1 cellular context compared by ENCODE assay signal in the genomic region with DNA sequence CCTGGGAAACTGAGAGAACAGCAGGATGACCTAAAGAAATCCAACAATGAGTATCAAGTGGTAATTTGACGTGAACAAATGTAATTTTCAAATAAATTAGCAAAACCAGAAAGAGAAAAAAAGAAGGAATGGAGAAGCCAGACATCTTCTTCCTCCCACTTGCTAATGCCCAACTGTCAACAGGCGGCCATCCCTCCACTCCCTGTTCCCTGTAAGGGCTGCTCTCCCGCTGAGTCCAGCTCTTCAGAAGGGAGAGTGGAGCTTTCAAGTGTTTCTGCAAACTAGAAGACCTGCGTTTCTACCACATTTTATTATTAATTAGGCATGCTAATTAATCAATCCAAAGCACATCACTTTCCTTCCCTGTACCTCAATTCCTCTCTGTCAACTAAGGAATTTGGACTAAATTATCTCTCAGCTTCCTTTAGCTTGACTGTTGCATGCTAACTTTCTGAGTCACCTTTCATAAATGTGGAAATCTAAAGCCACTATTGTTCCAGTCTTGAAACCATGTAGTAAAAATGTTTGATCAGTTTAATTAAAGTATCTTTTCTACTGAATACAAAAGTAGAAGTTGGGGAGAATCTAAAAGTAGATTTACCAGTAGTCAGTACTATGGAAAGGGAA.
TF ChIP-seq lines count a peak whose summit lies in the region.

No MANE protein-coding gene starts in this region.

TF ChIP-seq in SK-N-SH, 30 proteins besides CTCF, POLR2A, EP300 and RAD21 (continued from another document):
- TF ChIP-seq, protein P1, sequence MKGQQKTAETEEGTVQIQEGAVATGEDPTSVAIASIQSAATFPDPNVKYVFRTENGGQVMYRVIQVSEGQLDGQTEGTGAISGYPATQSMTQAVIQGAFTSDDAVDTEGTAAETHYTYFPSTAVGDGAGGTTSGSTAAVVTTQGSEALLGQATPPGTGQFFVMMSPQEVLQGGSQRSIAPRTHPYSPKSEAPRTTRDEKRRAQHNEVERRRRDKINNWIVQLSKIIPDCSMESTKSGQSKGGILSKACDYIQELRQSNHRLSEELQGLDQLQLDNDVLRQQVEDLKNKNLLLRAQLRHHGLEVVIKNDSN (IDR thresholded peaks at IDR 0.05; ENCODE audit: borderline replicate concordance, low read depth): no peak
